Comparison of ENCODE assay signal across 24 cellular contexts in genomic region chr4:55033296-55033695, GRCh38.
DNase-seq lines count a peak whose midpoint lies in the region; ATAC-seq and TF ChIP-seq lines count a peak whose summit lies in the region.
"Had no signal": no experiment of that assay in that cellular context is flagged by ENCODE, and none has a peak within 500 bp of the region (broad histone marks: within the 10 kb centered on the region; RNA-seq: fewer than 3 reads in every experiment).

No MANE protein-coding gene starts in this region.

- intact Hi-C loops in left ventricle myocardium inferior (cut with micrococcal nuclease) = no loop called here
- intact Hi-C loops in Right ventricle myocardium superior (cut with DNase I) = no loop called here
- intact Hi-C loops in uterus (cut with DNase I; ENCODE audit: low total_unique reads) = no loop called here
- intact Hi-C loops in activated T-helper 1 cell treated with anti-CD3 and anti-CD28 coated beads, Interleukin-12 subunit alpha, Interleukin-12 subunit beta, Interleukin-2, Interleukin-4 antibody, amounts not matched to agents 30 ng/mL and 10 ng/mL and 1 ng/mL, durations not matched to agents 14 hours and 24 hours and 36 hours (cut with micrococcal nuclease) = no loop called here

- no peaks in the 10 kb centered on the region for H3K9me3 Mint-ChIP-seq in activated T-helper 1 cell treated with anti-CD3 and anti-CD28 coated beads, Interleukin-12 subunit alpha, Interleukin-12 subunit beta, Interleukin-2, Interleukin-4 antibody, amounts not matched to agents 30 ng/mL and 10 ng/mL and 1 ng/mL, durations not matched to agents 14 hours and 24 hours and 36 hours
- H3K9me3 Mint-ChIP-seq: activated naive CD8-positive, alpha-beta T cell treated with anti-CD3 and anti-CD28 coated beads for 36 hours; activated T-helper 17 cell treated with anti-CD3 and anti-CD28 coated beads, Interleukin-2, amount 50 U/mL, for 72 hours; stimulated activated naive CD8-positive, alpha-beta T cell treated with anti-CD3 and anti-CD28 coated beads, Interleukin-15, amount 100 ng/mL, for 72 hours; T-helper 2 cell treated with Interferon-gamma antibody and Interleukin-4, amounts not matched to agents 5 μg/mL and 100 μg/mL, for 36 hours had no signal

- no peak overlapping the region for H3K27ac Mint-ChIP-seq in activated T-helper 1 cell treated with anti-CD3 and anti-CD28 coated beads, Interleukin-12 subunit alpha, Interleukin-12 subunit beta, Interleukin-2, Interleukin-4 antibody, amounts not matched to agents 30 ng/mL and 10 ng/mL and 1 ng/mL, durations not matched to agents 14 hours and 24 hours and 36 hours
- H3K27ac Mint-ChIP-seq: activated naive CD8-positive, alpha-beta T cell treated with anti-CD3 and anti-CD28 coated beads for 36 hours; activated T-helper 17 cell treated with anti-CD3 and anti-CD28 coated beads, Interleukin-2, amount 50 U/mL, for 72 hours; B cell; brain; stimulated activated naive CD8-positive, alpha-beta T cell treated with anti-CD3 and anti-CD28 coated beads, Interleukin-15, amount 100 ng/mL, for 72 hours; T-helper 2 cell treated with Interferon-gamma antibody and Interleukin-4, amounts not matched to agents 5 μg/mL and 100 μg/mL, for 36 hours had no signal

- in situ Hi-C loops in brain microvascular endothelial cell (cut with HindIII; ENCODE audit: low pct_ligation_motif_present, low sequenced_read_pairs) = no loop called here

- H3K9me3 ChIP-seq in left ventricle myocardium inferior (replicated peaks) = no peaks in the 10 kb centered on the region
- H3K9me3 ChIP-seq in uterus = no peaks in the 10 kb centered on the region
- H3K9me3 ChIP-seq: transverse colon had no signal

- H3K4me1 Mint-ChIP-seq in activated T-helper 1 cell treated with anti-CD3 and anti-CD28 coated beads, Interleukin-12 subunit alpha, Interleukin-12 subunit beta, Interleukin-2, Interleukin-4 antibody, amounts not matched to agents 30 ng/mL and 10 ng/mL and 1 ng/mL, durations not matched to agents 14 hours and 24 hours and 36 hours (ENCODE audit: low read depth) = no peaks in the 10 kb centered on the region
- H3K4me1 Mint-ChIP-seq: activated naive CD8-positive, alpha-beta T cell treated with anti-CD3 and anti-CD28 coated beads for 36 hours; activated T-helper 17 cell treated with anti-CD3 and anti-CD28 coated beads, Interleukin-2, amount 50 U/mL, for 72 hours; B cell; brain; stimulated activated naive CD8-positive, alpha-beta T cell treated with anti-CD3 and anti-CD28 coated beads, Interleukin-15, amount 100 ng/mL, for 72 hours had no signal

- no peak for ATAC-seq in Right ventricle myocardium superior (ENCODE audit: poor library complexity)
- no peak for ATAC-seq in HG03460 (IDR thresholded peaks at IDR 0.05; ENCODE audit: unreplicated experiment)
- ATAC-seq: activated T-helper 17 cell treated with anti-CD3 and anti-CD28 coated beads, Interleukin-2, amount 50 U/mL, for 72 hours; stimulated activated naive CD8-positive, alpha-beta T cell treated with anti-CD3 and anti-CD28 coated beads, Interleukin-15, amount 100 ng/mL, for 72 hours had no signal

- H3K27me3 ChIP-seq in left ventricle myocardium inferior (ENCODE audit: low read depth) (no peaks in the 10 kb centered on the region), brain microvascular endothelial cell (replicated peaks) (no peaks in the 10 kb centered on the region), uterus (no peaks in the 10 kb centered on the region)
- H3K27me3 ChIP-seq: transverse colon had no signal

- TF ChIP-seq CTCF in left ventricle myocardium inferior (IDR thresholded peaks at IDR 0.05; ENCODE audit: borderline replicate concordance) (no peak), brain microvascular endothelial cell (IDR thresholded peaks at IDR 0.05; ENCODE audit: low read depth, low read length, missing control alignments) (no peak), uterus (IDR thresholded peaks at IDR 0.05) (no peak)

- H3K4me1 ChIP-seq in left ventricle myocardium inferior (peaks cover 66% of the 10 kb centered on the region), uterus (peaks cover 5 to 9% of the 10 kb centered on the region in 2 donors)
- H3K4me1 ChIP-seq: transverse colon had no signal

- H3K4me3 ChIP-seq in left ventricle myocardium inferior (no peak overlapping the region), brain microvascular endothelial cell (ENCODE audit: low read depth, low read length) (no peak overlapping the region), uterus (no peak overlapping the region)
- H3K4me3 ChIP-seq: coronary artery, GM23248, transverse colon had no signal

- no peaks in the 10 kb centered on the region for H3K36me3 ChIP-seq in left ventricle myocardium inferior
- H3K36me3 ChIP-seq in brain microvascular endothelial cell (replicated peaks) = no peaks in the 10 kb centered on the region
- no peaks in the 10 kb centered on the region for H3K36me3 ChIP-seq in uterus
- H3K36me3 ChIP-seq: transverse colon had no signal

- H3K27me3 Mint-ChIP-seq in activated T-helper 1 cell treated with anti-CD3 and anti-CD28 coated beads, Interleukin-12 subunit alpha, Interleukin-12 subunit beta, Interleukin-2, Interleukin-4 antibody, amounts not matched to agents 30 ng/mL and 10 ng/mL and 1 ng/mL, durations not matched to agents 14 hours and 24 hours and 36 hours (ENCODE audit: insufficient read depth) = peaks cover 3% of the 10 kb centered on the region

- H3K4me3 Mint-ChIP-seq in activated T-helper 1 cell treated with anti-CD3 and anti-CD28 coated beads, Interleukin-12 subunit alpha, Interleukin-12 subunit beta, Interleukin-2, Interleukin-4 antibody, amounts not matched to agents 30 ng/mL and 10 ng/mL and 1 ng/mL, durations not matched to agents 14 hours and 24 hours and 36 hours = no peak overlapping the region
- H3K4me3 Mint-ChIP-seq: activated naive CD8-positive, alpha-beta T cell treated with anti-CD3 and anti-CD28 coated beads for 36 hours; activated T-helper 17 cell treated with anti-CD3 and anti-CD28 coated beads, Interleukin-2, amount 50 U/mL, for 72 hours; B cell; brain; stimulated activated naive CD8-positive, alpha-beta T cell treated with anti-CD3 and anti-CD28 coated beads, Interleukin-15, amount 100 ng/mL, for 72 hours; T-helper 2 cell treated with Interferon-gamma antibody and Interleukin-4, amounts not matched to agents 5 μg/mL and 100 μg/mL, for 36 hours had no signal

- no peak for TF ChIP-seq POLR2A in uterus (IDR thresholded peaks at IDR 0.05)

- no peak for DNase-seq in left ventricle myocardium inferior
- no peak for DNase-seq in Right ventricle myocardium superior
- DNase-seq in brain microvascular endothelial cell = peak; percentile 41
- DNase-seq in hepatic stellate cell (ENCODE audit: low spot score) = peak; percentile 10
- DNase-seq in uterus = peak in 1 of 2 donors; percentile 39
- no peak for DNase-seq in activated T-helper 1 cell treated with anti-CD3 and anti-CD28 coated beads, Interleukin-12 subunit alpha, Interleukin-12 subunit beta, Interleukin-2, Interleukin-4 antibody, amounts not matched to agents 30 ng/mL and 10 ng/mL and 1 ng/mL, durations not matched to agents 14 hours and 24 hours and 36 hours (ENCODE audit: low spot score)
- DNase-seq in nucleus accumbens (lab: John Stamatoyannopoulos, UW) = no peak
- DNase-seq: activated naive CD8-positive, alpha-beta T cell treated with anti-CD3 and anti-CD28 coated beads for 36 hours; COR-L47; DND-41; GM23248; NCI-H1092 treated with DMSO at 0.1 percent for 48 hours; NCI-H2029; NCI-H510A treated with DMSO at 0.1 percent for 48 hours; stimulated activated CD4-positive, alpha-beta T cell treated with anti-CD3 and anti-CD28 coated beads, Interleukin-12 subunit alpha, Interleukin-12 subunit beta, amount 100 ng/mL, for 4 hours; stimulated activated naive CD8-positive, alpha-beta T cell treated with anti-CD3 and anti-CD28 coated beads, Interleukin-15, amount 100 ng/mL, for 72 hours; transverse colon had no signal

- H3K36me3 Mint-ChIP-seq in activated T-helper 1 cell treated with anti-CD3 and anti-CD28 coated beads, Interleukin-12 subunit alpha, Interleukin-12 subunit beta, Interleukin-2, Interleukin-4 antibody, amounts not matched to agents 30 ng/mL and 10 ng/mL and 1 ng/mL, durations not matched to agents 14 hours and 24 hours and 36 hours (ENCODE audit: low read depth) = no peaks in the 10 kb centered on the region
- H3K36me3 Mint-ChIP-seq: activated naive CD8-positive, alpha-beta T cell treated with anti-CD3 and anti-CD28 coated beads for 36 hours; brain had no signal

- H3K27ac ChIP-seq in left ventricle myocardium inferior (replicated peaks) (peak overlapping the region; percentile 65), brain microvascular endothelial cell (no peak overlapping the region), uterus (peak overlapping the region; percentile 76 to 84)
- H3K27ac ChIP-seq: coronary artery, GM23248, HL-60, transverse colon had no signal

Comparison
In these comparisons a context has a peak if more than half of its experiments do, and no peak if none do; other contexts are left out.
1. DNase-seq: peak in brain microvascular endothelial cell (single experiment) and hepatic stellate cell (single experiment); none in left ventricle myocardium inferior (single experiment), Right ventricle myocardium superior (single experiment), activated T-helper 1 cell treated with anti-CD3 and anti-CD28 coated beads, Interleukin-12 subunit alpha, Interleukin-12 subunit beta, Interleukin-2, Interleukin-4 antibody, amounts not matched to agents 30 ng/mL and 10 ng/mL and 1 ng/mL, durations not matched to agents 14 hours and 24 hours and 36 hours (single experiment) and nucleus accumbens (0 of 56).